Comparison of ENCODE assay signal across 14 cellular contexts in the genomic region with DNA sequence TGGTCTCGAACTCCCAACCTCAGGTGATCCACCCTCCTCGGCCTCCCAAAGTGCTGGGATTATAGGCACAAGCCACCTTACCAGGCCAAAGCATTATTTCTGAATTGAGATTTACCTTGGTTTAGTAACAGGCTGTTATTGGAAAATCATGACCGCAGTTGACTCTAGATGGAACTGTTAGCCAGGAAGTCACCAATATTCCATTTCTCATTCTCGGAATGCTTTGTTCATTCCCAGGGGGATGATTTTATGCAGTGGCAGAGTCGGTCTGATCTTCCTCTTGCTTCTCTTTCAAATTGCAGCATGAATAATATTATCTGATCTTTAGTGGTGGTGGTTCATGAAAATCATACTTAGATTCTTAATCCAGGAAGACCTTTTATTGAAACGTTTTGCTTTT.
DNase-seq lines count a peak whose midpoint lies in the region; ATAC-seq and TF ChIP-seq lines count a peak whose summit lies in the region.
"Had no signal": no experiment of that assay in that cellular context is flagged by ENCODE, and none has a peak within 500 bp of the region (broad histone marks: within the 10 kb centered on the region; RNA-seq: fewer than 3 reads in every experiment).

No MANE protein-coding gene starts in this region.

- no peaks in the 10 kb centered on the region for H3K9me3 ChIP-seq in neural cell (ENCODE audit: low read length)

- peak overlapping the region; percentile 15 for H3K27ac ChIP-seq in neural cell (ENCODE audit: low read length)
- H3K27ac ChIP-seq: skin epidermis had no signal

- no peaks in the 10 kb centered on the region for H4K20me1 ChIP-seq in neural cell (ENCODE audit: insufficient read depth)

- no peak overlapping the region for H2AFZ ChIP-seq in neural cell (ENCODE audit: low read depth, low read length)

- no peak overlapping the region for H3K9ac ChIP-seq in neural cell (ENCODE audit: low read length)

- TF ChIP-seq EP300 in neural cell (conservative IDR thresholded peaks at IDR 0.05; ENCODE audit: poor library complexity, severe bottlenecking) = no peak

- H3F3A ChIP-seq in neural cell (ENCODE audit: insufficient read depth, low read length, poor library complexity, severe bottlenecking) = no peaks in the 10 kb centered on the region

- CTCF ChIA-PET in BJ (lab: Yijun Ruan, JAX) = interaction anchor here (0.6 to 2.9 kb wide), 11 partner anchors 9 to 502 kb away, joined by 3 to 25 read pairs (median 5); no protein-coding TSS in a partner anchor

- TF ChIP-seq CTCF in BJ (IDR thresholded peaks at IDR 0.05; ENCODE audit: insufficient read depth, low read depth, low read length) (peak; percentile 5; the same call in 1 of the 2 replicates), LNCaP clone FGC (IDR thresholded peaks at IDR 0.05; ENCODE audit: control insufficient read depth, extremely low read depth, insufficient read depth) (peak; percentile 29; the same call in 1 of the 2 replicates), neural cell (IDR thresholded peaks at IDR 0.05; ENCODE audit: poor library complexity, severe bottlenecking) (no peak)

- H3K27me3 ChIP-seq in BJ (ENCODE audit: control insufficient read depth, insufficient read depth, low read length) (no peaks in the 10 kb centered on the region), neural cell (ENCODE audit: insufficient read depth, low read depth, low read length) (no peaks in the 10 kb centered on the region)

- H3K9me2 ChIP-seq in neural cell (ENCODE audit: insufficient read depth, low read length) = no peaks in the 10 kb centered on the region

- ATAC-seq in GM21619 (IDR thresholded peaks at IDR 0.05; ENCODE audit: unreplicated experiment) = no peak
- no peak for ATAC-seq in HG02798 (IDR thresholded peaks at IDR 0.05; ENCODE audit: poor library complexity, unreplicated experiment)

- H3K4me3 ChIP-seq in BJ (ENCODE audit: low read depth, low read length) (no peak overlapping the region), LNCaP clone FGC (ENCODE audit: low read depth, low read length) (no peak overlapping the region), neural cell (ENCODE audit: low read length) (no peak overlapping the region)
- H3K4me3 ChIP-seq: skin epidermis had no signal

- H3K4me2 ChIP-seq in neural cell (ENCODE audit: low read length) = no peak overlapping the region

- H3K36me3 ChIP-seq in BJ (ENCODE audit: control insufficient read depth, insufficient read depth, low read length) = no peaks in the 10 kb centered on the region
- no peaks in the 10 kb centered on the region for H3K36me3 ChIP-seq in neural cell (ENCODE audit: insufficient read depth, low read length)

- peak; percentile 41 for TF ChIP-seq RAD21 in neural cell (conservative IDR thresholded peaks at IDR 0.05)

- no peaks in the 10 kb centered on the region for H3K79me2 ChIP-seq in neural cell (replicated peaks; ENCODE audit: insufficient read depth, low read length)

- POLR2A ChIA-PET in BJ (lab: Charles Lee) = no interaction called here

- DNase-seq in BJ (ENCODE audit: low read depth) (no peak), LNCaP clone FGC (ENCODE audit: low read depth) (no peak), dedifferentiated amniotic fluid mesenchymal stem cell (ENCODE audit: extremely low spot score) (peak; percentile 50), COLO668 (lab: John Stamatoyannopoulos, UW; ENCODE audit: unreplicated experiment) (no peak), GDM1 (lab: John Stamatoyannopoulos, UW) (no peak)
- DNase-seq: activated effector memory CD4-positive, alpha-beta T cell treated with anti-CD3 and anti-CD28 coated beads, Interleukin-2, amount 50 U/mL, for 16 hours; DMS153; hypothalamus; MV-4-11; NCI-H524 treated with DMSO at 0.1 percent for 48 hours had no signal

TF ChIP-seq in neural cell, 6 proteins besides CTCF, POLR2A, EP300 and RAD21:
- TF ChIP-seq MXI1 (conservative IDR thresholded peaks at IDR 0.05; ENCODE audit: poor library complexity, severe bottlenecking) (no peak), POLR2AphosphoS5 (IDR thresholded peaks at IDR 0.05) (no peak), TAF1 (IDR thresholded peaks at IDR 0.05; ENCODE audit: low read depth) (no peak), SMC3 (conservative IDR thresholded peaks at IDR 0.05; ENCODE audit: poor library complexity) (peak; percentile 27)
- TF ChIP-seq, protein P1, sequence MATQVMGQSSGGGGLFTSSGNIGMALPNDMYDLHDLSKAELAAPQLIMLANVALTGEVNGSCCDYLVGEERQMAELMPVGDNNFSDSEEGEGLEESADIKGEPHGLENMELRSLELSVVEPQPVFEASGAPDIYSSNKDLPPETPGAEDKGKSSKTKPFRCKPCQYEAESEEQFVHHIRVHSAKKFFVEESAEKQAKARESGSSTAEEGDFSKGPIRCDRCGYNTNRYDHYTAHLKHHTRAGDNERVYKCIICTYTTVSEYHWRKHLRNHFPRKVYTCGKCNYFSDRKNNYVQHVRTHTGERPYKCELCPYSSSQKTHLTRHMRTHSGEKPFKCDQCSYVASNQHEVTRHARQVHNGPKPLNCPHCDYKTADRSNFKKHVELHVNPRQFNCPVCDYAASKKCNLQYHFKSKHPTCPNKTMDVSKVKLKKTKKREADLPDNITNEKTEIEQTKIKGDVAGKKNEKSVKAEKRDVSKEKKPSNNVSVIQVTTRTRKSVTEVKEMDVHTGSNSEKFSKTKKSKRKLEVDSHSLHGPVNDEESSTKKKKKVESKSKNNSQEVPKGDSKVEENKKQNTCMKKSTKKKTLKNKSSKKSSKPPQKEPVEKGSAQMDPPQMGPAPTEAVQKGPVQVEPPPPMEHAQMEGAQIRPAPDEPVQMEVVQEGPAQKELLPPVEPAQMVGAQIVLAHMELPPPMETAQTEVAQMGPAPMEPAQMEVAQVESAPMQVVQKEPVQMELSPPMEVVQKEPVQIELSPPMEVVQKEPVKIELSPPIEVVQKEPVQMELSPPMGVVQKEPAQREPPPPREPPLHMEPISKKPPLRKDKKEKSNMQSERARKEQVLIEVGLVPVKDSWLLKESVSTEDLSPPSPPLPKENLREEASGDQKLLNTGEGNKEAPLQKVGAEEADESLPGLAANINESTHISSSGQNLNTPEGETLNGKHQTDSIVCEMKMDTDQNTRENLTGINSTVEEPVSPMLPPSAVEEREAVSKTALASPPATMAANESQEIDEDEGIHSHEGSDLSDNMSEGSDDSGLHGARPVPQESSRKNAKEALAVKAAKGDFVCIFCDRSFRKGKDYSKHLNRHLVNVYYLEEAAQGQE (IDR thresholded peaks at IDR 0.05; ENCODE audit: borderline replicate concordance) = no peak
